ENCODE assay signal across 8 cellular contexts in genomic region chr22:23416291-23416690, GRCh38.
A peak's percentile ranks its signal among the peaks of the same experiment; 100 is the strongest.
DNase-seq lines count a peak whose midpoint lies in the region; ATAC-seq, FAIRE-seq and TF ChIP-seq lines count a peak whose summit lies in the region.
"Not testable (repeated sequence)": the region's sequence is repeated elsewhere in the genome, so short reads cannot be mapped to it uniquely, and the experiment has no call there.

No MANE protein-coding gene starts in this region.

- peaks cover 52% of the 10 kb centered on the region for H3K4me1 Mint-ChIP-seq in nephron progenitor cell

- FAIRE-seq in bronchial epithelial cell (lab: Jason Lieb, UNC) (peak; percentile 100), urothelium cell line (lab: Jason Lieb, UNC) (peak; percentile 95)

- intact Hi-C loops in cardiac septum (cut with DNase I); stomach (cut with DNase I; ENCODE audit: low total_unique reads): not testable (repeated sequence)

- not testable (repeated sequence) for H3K9me3 ChIP-seq in SJSA1 (replicated peaks); stomach

- 0 out of 2 replicates have a peak overlapping the region, but pooled peaks have one; percentile 34 for H3K27ac ChIP-seq in SJSA1
- H3K27ac ChIP-seq in stomach, result not testable (repeated sequence)

- ATAC-seq in left lobe of liver, result not testable (repeated sequence)

- not testable (repeated sequence) for TF ChIP-seq CTCF in bronchial epithelial cell (IDR thresholded peaks at IDR 0.05; ENCODE audit: insufficient read depth, low read length, severe bottlenecking); nephron progenitor cell (IDR thresholded peaks at IDR 0.05); stomach (IDR thresholded peaks at IDR 0.05)

- not testable (repeated sequence) for DNase-seq in SJSA1 (ENCODE audit: low read depth in 1 of 2, low spot score in 2 of 2); bronchial epithelial cell (ENCODE audit: low read depth); nephron progenitor cell; urothelium cell line (ENCODE audit: low spot score)
- peak; percentile 63 for DNase-seq in cardiac septum (ENCODE audit: low spot score)
- DNase-seq in left lobe of liver (ENCODE audit: low spot score), result peak; percentile 14
- DNase-seq in mesenteric fat pad (ENCODE audit: low spot score), result peak; percentile 59
- peak; percentile 16 for DNase-seq in stomach

- TF ChIP-seq POLR2A in stomach (IDR thresholded peaks at IDR 0.05), result not testable (repeated sequence)

- peaks cover 16% of the 10 kb centered on the region for H3K4me1 ChIP-seq in SJSA1 (replicated peaks)
- H3K4me1 ChIP-seq in stomach, result not testable (repeated sequence)

- TF ChIP-seq EP300 in stomach (IDR thresholded peaks at IDR 0.05), result not testable (repeated sequence)

- not testable (repeated sequence) for H3K9me3 Mint-ChIP-seq in nephron progenitor cell

- 63 to 89% (median 76%) methylated on average over 4 to 5 of the region's 5 CpGs for WGBS in stomach, 5 donors

- H3K27me3 ChIP-seq in SJSA1 (replicated peaks); bronchial epithelial cell (ENCODE audit: control insufficient read depth, insufficient read depth, low read length): not testable (repeated sequence)
- peaks cover 0 to 29% (median 0%) of the 10 kb centered on the region in 3 donors for H3K27me3 ChIP-seq in stomach

- not testable (repeated sequence) for H3K27me3 Mint-ChIP-seq in nephron progenitor cell (ENCODE audit: low read depth, poor library complexity)

- peak overlapping the region; percentile 87 for H3K27ac Mint-ChIP-seq in nephron progenitor cell

- not testable (repeated sequence) for H3K36me3 Mint-ChIP-seq in nephron progenitor cell (ENCODE audit: low read depth)

- H3K36me3 ChIP-seq in SJSA1; bronchial epithelial cell (ENCODE audit: control insufficient read depth, insufficient read depth, low read length); stomach: not testable (repeated sequence)

- H3K4me3 Mint-ChIP-seq in nephron progenitor cell, result not testable (repeated sequence)

- H3K4me3 ChIP-seq in SJSA1; bronchial epithelial cell (ENCODE audit: low read depth, low read length); stomach: not testable (repeated sequence)
